In genomic region chr2:221429741-221430491, GRCh38 we compare ENCODE assay signal across 13 cellular contexts.
DNase-seq lines count a peak whose midpoint lies in the region; ATAC-seq and TF ChIP-seq lines count a peak whose summit lies in the region.
"Had no signal": no experiment of that assay in that cellular context is flagged by ENCODE, and none has a peak within 500 bp of the region (broad histone marks: within the 10 kb centered on the region; RNA-seq: fewer than 3 reads in every experiment).

No MANE protein-coding gene starts in this region.

- no peaks in the 10 kb centered on the region for H3F3A ChIP-seq in GM23338 (replicated peaks; ENCODE audit: low read depth)

- H3K27ac ChIP-seq in GM23338 (ENCODE audit: low read depth): no peak overlapping the region

- no peaks in the 10 kb centered on the region for H4K20me1 ChIP-seq in GM23338 (replicated peaks; ENCODE audit: insufficient read depth)

- H3K4me1 Mint-ChIP-seq in GM23338: peaks cover 7% of the 10 kb centered on the region
- H3K4me1 Mint-ChIP-seq: stimulated activated naive CD8-positive, alpha-beta T cell treated with anti-CD3 and anti-CD28 coated beads, Interleukin-15, amount 100 ng/mL, for 72 hours had no signal

- 0 out of 2 replicates have a peak, but pooled peaks cover 8% of the 10 kb centered on the region for H3K36me3 ChIP-seq in GM23338 (ENCODE audit: insufficient read depth)
- H3K36me3 ChIP-seq: BE2C had no signal

- DNase-seq in DMS153 (lab: John Stamatoyannopoulos, UW): peak; percentile 66
- DNase-seq in NCI-H1694 (lab: John Stamatoyannopoulos, UW): peak; percentile 93
- DNase-seq in astrocyte of the cerebellum (ENCODE audit: low read depth): peak; percentile 48
- DNase-seq in left colon: peak in 1 of 2 donors; percentile 43
- no peak for DNase-seq in NCI-H146 (lab: John Stamatoyannopoulos, UW)
- DNase-seq in GM23338 (ENCODE audit: low spot score): no peak
- DNase-seq: BE2C; stimulated activated naive CD8-positive, alpha-beta T cell treated with anti-CD3 and anti-CD28 coated beads, Interleukin-15, amount 100 ng/mL, for 72 hours; T-helper 9 cell had no signal

- no peak overlapping the region for H3K4me3 Mint-ChIP-seq in GM23338
- H3K4me3 Mint-ChIP-seq: brain; neural crest cell; stimulated activated naive CD8-positive, alpha-beta T cell treated with anti-CD3 and anti-CD28 coated beads, Interleukin-15, amount 100 ng/mL, for 72 hours had no signal

- H3K36me3 Mint-ChIP-seq in GM23338 (ENCODE audit: low read depth): peaks cover 3% of the 10 kb centered on the region; the same call in 1 of the 3 replicates

- H3K4me2 ChIP-seq in GM23338: no peak overlapping the region

- no peaks in the 10 kb centered on the region for H3K9me2 ChIP-seq in GM23338 (ENCODE audit: insufficient read depth)

- TF ChIP-seq CTCF in astrocyte of the cerebellum (IDR thresholded peaks at IDR 0.05; ENCODE audit: low read depth, low read length, missing control alignments): no peak
- TF ChIP-seq CTCF in GM23338 (conservative IDR thresholded peaks at IDR 0.05; ENCODE audit: low read depth in 2 of 2): no peak

- no peak overlapping the region for H2AFZ ChIP-seq in GM23338

- H3K4me3 ChIP-seq in astrocyte of the cerebellum (ENCODE audit: low read depth, low read length) (no peak overlapping the region), GM23338 (no peak overlapping the region)

- ATAC-seq in left colon: peak; percentile 40
- no peak for ATAC-seq in HG03521 (IDR thresholded peaks at IDR 0.05; ENCODE audit: unreplicated experiment)
- no peak for ATAC-seq in GM23338
- ATAC-seq in GM19467 (IDR thresholded peaks at IDR 0.05; ENCODE audit: unreplicated experiment): no peak
- ATAC-seq: stimulated activated naive CD8-positive, alpha-beta T cell treated with anti-CD3 and anti-CD28 coated beads, Interleukin-15, amount 100 ng/mL, for 72 hours had no signal

- no peaks in the 10 kb centered on the region for H3K79me2 ChIP-seq in GM23338 (replicated peaks; ENCODE audit: insufficient read depth)

- no peaks in the 10 kb centered on the region for H3K9me3 Mint-ChIP-seq in GM23338
- H3K9me3 Mint-ChIP-seq: brain; neural crest cell; stimulated activated naive CD8-positive, alpha-beta T cell treated with anti-CD3 and anti-CD28 coated beads, Interleukin-15, amount 100 ng/mL, for 72 hours had no signal

- intact Hi-C loops in left colon (cut with DNase I, micrococcal nuclease): no loop called here

- in situ Hi-C loops in astrocyte of the cerebellum (cut with HindIII; ENCODE audit: low sequenced_read_pairs): no loop called here

- H3K4me1 ChIP-seq in GM23338 (ENCODE audit: insufficient read depth): peaks cover 5% of the 10 kb centered on the region
- H3K4me1 ChIP-seq: BE2C had no signal

- no peaks in the 10 kb centered on the region for H3K27me3 ChIP-seq in GM23338 (ENCODE audit: insufficient read depth)
- H3K27me3 ChIP-seq: BE2C had no signal

- no peak overlapping the region for H3K27ac Mint-ChIP-seq in GM23338
- H3K27ac Mint-ChIP-seq: stimulated activated naive CD8-positive, alpha-beta T cell treated with anti-CD3 and anti-CD28 coated beads, Interleukin-15, amount 100 ng/mL, for 72 hours had no signal

- peaks cover 5% of the 10 kb centered on the region for H3K27me3 Mint-ChIP-seq in GM23338 (ENCODE audit: insufficient read depth, low read depth, poor library complexity)
- H3K27me3 Mint-ChIP-seq: brain; stimulated activated naive CD8-positive, alpha-beta T cell treated with anti-CD3 and anti-CD28 coated beads, Interleukin-15, amount 100 ng/mL, for 72 hours had no signal

TF ChIP-seq in GM23338, 12 proteins besides CTCF, POLR2A, EP300 and RAD21 (continues in another document):
- TF ChIP-seq ETS1 (IDR thresholded peaks at IDR 0.05) (no peak), CREB1 (CRISPR knock-in tag; IDR thresholded peaks at IDR 0.05; ENCODE audit: low read depth) (no peak), ZNF331 (CRISPR knock-in tag; IDR thresholded peaks at IDR 0.05; ENCODE audit: low read depth) (no peak), STAT1 (IDR thresholded peaks at IDR 0.05; ENCODE audit: unreplicated experiment) (no peak), POLR2AphosphoS5 (IDR thresholded peaks at IDR 0.05; ENCODE audit: low read depth) (no peak), ZNF114 (CRISPR knock-in tag; IDR thresholded peaks at IDR 0.05) (no peak), REST (IDR thresholded peaks at IDR 0.05; ENCODE audit: unreplicated experiment) (no peak), EZH2 (IDR thresholded peaks at IDR 0.05; ENCODE audit: low read depth, unreplicated experiment) (no peak), JUNB (IDR thresholded peaks at IDR 0.05; ENCODE audit: unreplicated experiment) (no peak)

Comparison
In these comparisons a context has a peak if more than half of its experiments do, and no peak if none do; other contexts are left out.
1. DNase-seq: peak in DMS153 (single experiment), NCI-H1694 (single experiment) and astrocyte of the cerebellum (single experiment); none in NCI-H146 (single experiment) and GM23338 (single experiment).